ENCODE assay signal across 22 cellular contexts in the genomic region with DNA sequence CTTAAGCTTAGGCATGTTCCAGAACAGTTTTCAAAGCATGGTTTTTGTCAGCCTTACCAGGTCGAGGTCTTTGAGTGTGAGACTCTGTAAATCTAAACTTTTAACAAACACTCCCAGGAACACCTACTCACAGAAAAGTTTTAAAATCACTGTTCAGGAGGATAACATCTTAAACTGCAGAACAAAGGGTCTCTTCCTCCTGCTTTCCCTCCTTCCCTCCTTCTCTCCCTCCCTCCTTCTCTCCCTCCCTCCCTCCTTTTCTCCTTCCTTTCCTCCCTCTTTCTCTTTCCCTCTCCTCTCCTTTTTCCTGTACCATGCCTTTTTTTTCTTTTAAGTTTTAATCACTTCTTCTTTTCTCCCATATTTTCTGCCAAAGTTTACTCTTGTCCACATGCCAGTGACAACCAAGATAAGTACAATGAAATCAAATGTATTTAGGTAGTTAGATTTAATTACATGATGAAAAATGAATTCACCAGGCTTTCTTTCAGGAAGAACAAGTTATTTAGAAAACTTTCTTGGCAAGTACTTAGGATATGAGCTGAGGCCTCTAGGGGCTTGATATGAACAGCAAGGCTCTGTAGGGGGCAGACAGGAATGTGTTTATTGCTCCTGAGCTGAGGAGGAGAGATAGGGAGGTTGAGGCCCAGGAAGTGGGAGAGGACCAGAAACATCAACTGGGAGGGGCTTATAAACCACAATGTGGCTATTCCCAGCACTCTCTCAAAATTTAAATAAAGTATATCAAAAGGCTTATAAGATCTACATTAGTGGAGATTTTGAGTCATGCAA.
A peak's percentile ranks its signal among the peaks of the same experiment; 100 is the strongest.
DNase-seq lines count a peak whose midpoint lies in the region; ATAC-seq and TF ChIP-seq lines count a peak whose summit lies in the region.
"Had no signal": no experiment of that assay in that cellular context is flagged by ENCODE, and none has a peak within 500 bp of the region (broad histone marks: within the 10 kb centered on the region; RNA-seq: fewer than 3 reads in every experiment).

No MANE protein-coding gene starts in this region.

- 33 to 47% methylated on average over 1 of the region's 1 CpG for WGBS in esophagus squamous epithelium, 2 donors
- WGBS in prostate gland = 27% methylated on average over 1 of the region's 1 CpG

- peak overlapping the region; percentile 44 for H3K27ac Mint-ChIP-seq in activated T-cell treated with anti-CD3 and anti-CD28 coated beads, Interleukin-2, amount 50 U/mL, for 72 hours
- H3K27ac Mint-ChIP-seq in T-helper 17 cell = no peak overlapping the region
- H3K27ac Mint-ChIP-seq: stimulated activated memory B cell treated with anti-CD40 and anti-IgM and Interleukin-4, amounts not matched to agents 10 μg/mL and 1 μg/mL and 100 μg/mL, for 72 hours had no signal

- peaks cover 46% of the 10 kb centered on the region for H3K4me1 Mint-ChIP-seq in activated T-cell treated with anti-CD3 and anti-CD28 coated beads, Interleukin-2, amount 50 U/mL, for 72 hours (ENCODE audit: low read depth)
- peaks cover 26% of the 10 kb centered on the region for H3K4me1 Mint-ChIP-seq in T-helper 17 cell
- H3K4me1 Mint-ChIP-seq: naive B cell; stimulated activated memory B cell treated with anti-CD40 and anti-IgM and Interleukin-4, amounts not matched to agents 10 μg/mL and 1 μg/mL and 100 μg/mL, for 72 hours had no signal

- peaks cover 0 to 2% of the 10 kb centered on the region in 2 donors for H3K36me3 Mint-ChIP-seq in activated T-cell treated with anti-CD3 and anti-CD28 coated beads, Interleukin-2, amount 50 U/mL, for 72 hours (ENCODE audit: insufficient read depth in 2 of 2)
- peaks cover 2% of the 10 kb centered on the region for H3K36me3 Mint-ChIP-seq in T-helper 17 cell (ENCODE audit: low read depth)
- H3K36me3 Mint-ChIP-seq: activated naive CD4-positive, alpha-beta T cell treated with anti-CD3 and anti-CD28 coated beads, Interleukin-2, amount 10 ng/mL, durations not matched to agents 7 days and 5 days; CD4-positive, CD25-positive, alpha-beta regulatory T cell; naive B cell; stimulated activated memory B cell treated with anti-CD40 and anti-IgM and Interleukin-4, amounts not matched to agents 10 μg/mL and 1 μg/mL and 100 μg/mL, for 72 hours had no signal

- H3K4me1 ChIP-seq in esophagus squamous epithelium (peaks cover 16 to 65% (median 25%) of the 10 kb centered on the region in 3 donors), prostate gland (replicated peaks) (peaks cover 4% of the 10 kb centered on the region)
- H3K4me1 ChIP-seq: body of pancreas, thyroid gland had no signal

- TF ChIP-seq CTCF in esophagus squamous epithelium (IDR thresholded peaks at IDR 0.05) (no peak), prostate gland (IDR thresholded peaks at IDR 0.05) (no peak)

- H3K36me3 ChIP-seq in esophagus squamous epithelium = no peaks in the 10 kb centered on the region
- H3K36me3 ChIP-seq in prostate gland = no peaks in the 10 kb centered on the region
- H3K36me3 ChIP-seq: thyroid gland had no signal

- DNase-seq in activated T-cell treated with anti-CD3 and anti-CD28 coated beads, Interleukin-2, amount 50 U/mL, for 72 hours = no peak
- DNase-seq in activated T-cell treated with anti-CD3 and anti-CD28 coated beads, Interleukin-2, amount 50 U/mL, for 1 hour = no peak
- no peak for DNase-seq in T-helper 17 cell
- no peak for DNase-seq in esophagus squamous epithelium (lab: John Stamatoyannopoulos, UW)
- DNase-seq in sciatic nerve (ENCODE audit: low spot score) = no peak
- DNase-seq in NCI-H2227 treated with DMSO at 0.1 percent for 48 hours (lab: John Stamatoyannopoulos, UW) = no peak
- no peak for DNase-seq in SHP77 (lab: John Stamatoyannopoulos, UW)
- DNase-seq in prostate gland (ENCODE audit: low spot score) = no peak
- DNase-seq: activated naive CD4-positive, alpha-beta T cell treated with anti-CD3 and anti-CD28 coated beads, Interleukin-2, amount 10 ng/mL, durations not matched to agents 7 days and 5 days; activated T-cell treated with anti-CD3 and anti-CD28 coated beads for 4 hours; body of pancreas; CD4-positive, CD25-positive, alpha-beta regulatory T cell; DMS79; erythroblast; GM23248; naive B cell; NCI-H69; posterior cingulate gyrus; stimulated activated CD4-positive, alpha-beta T cell treated with anti-CD3 and anti-CD28 coated beads, Interleukin-15, amount 100 ng/mL, for 24 hours; thyroid gland had no signal

- no peak for TF ChIP-seq POLR2A in esophagus squamous epithelium (IDR thresholded peaks at IDR 0.05)
- no peak for TF ChIP-seq POLR2A in prostate gland (IDR thresholded peaks at IDR 0.05)

- no peak overlapping the region for H3K4me3 ChIP-seq in esophagus squamous epithelium
- H3K4me3 ChIP-seq in prostate gland = no peak overlapping the region
- H3K4me3 ChIP-seq: body of pancreas, GM23248, lung, thyroid gland had no signal

- H3K27me3 Mint-ChIP-seq in activated T-cell treated with anti-CD3 and anti-CD28 coated beads, Interleukin-2, amount 50 U/mL, for 72 hours (ENCODE audit: low read depth) = peaks cover 11% of the 10 kb centered on the region
- peaks cover 4% of the 10 kb centered on the region for H3K27me3 Mint-ChIP-seq in T-helper 17 cell

- H3K9me3 ChIP-seq in T-helper 17 cell (ENCODE audit: control insufficient read depth, low read length, poor library complexity, severe bottlenecking) = no peaks in the 10 kb centered on the region
- H3K9me3 ChIP-seq in esophagus squamous epithelium = no peaks in the 10 kb centered on the region
- H3K9me3 ChIP-seq in prostate gland = no peaks in the 10 kb centered on the region
- H3K9me3 ChIP-seq: body of pancreas, thyroid gland had no signal

- H3K9me3 Mint-ChIP-seq in activated T-cell treated with anti-CD3 and anti-CD28 coated beads, Interleukin-2, amount 50 U/mL, for 72 hours = peaks cover 1 to 6% of the 10 kb centered on the region in 2 donors
- H3K9me3 Mint-ChIP-seq: activated naive CD4-positive, alpha-beta T cell treated with anti-CD3 and anti-CD28 coated beads, Interleukin-2, amount 10 ng/mL, durations not matched to agents 7 days and 5 days had no signal

- ATAC-seq in activated T-cell treated with anti-CD3 and anti-CD28 coated beads, Interleukin-2, amount 50 U/mL, for 72 hours (replicated peaks in 1 of 2) = no peak
- ATAC-seq in T-helper 17 cell (no peak), sciatic nerve (peak; percentile 32)
- ATAC-seq: body of pancreas; stimulated activated memory B cell treated with anti-CD40 and anti-IgM and Interleukin-4, amounts not matched to agents 10 μg/mL and 1 μg/mL and 100 μg/mL, for 72 hours had no signal

- no peaks in the 10 kb centered on the region for H3K27me3 ChIP-seq in esophagus squamous epithelium
- H3K27me3 ChIP-seq in prostate gland (replicated peaks; ENCODE audit: insufficient read depth) = no peaks in the 10 kb centered on the region
- H3K27me3 ChIP-seq: body of pancreas, thyroid gland had no signal

- peak overlapping the region in 1 of 2 donors; percentile 8 for H3K4me3 Mint-ChIP-seq in activated T-cell treated with anti-CD3 and anti-CD28 coated beads, Interleukin-2, amount 50 U/mL, for 72 hours
- H3K4me3 Mint-ChIP-seq in T-helper 17 cell = peak overlapping the region; percentile 16
- H3K4me3 Mint-ChIP-seq: activated naive CD4-positive, alpha-beta T cell treated with anti-CD3 and anti-CD28 coated beads, Interleukin-2, amount 10 ng/mL, durations not matched to agents 7 days and 5 days; CD4-positive, CD25-positive, alpha-beta regulatory T cell; naive B cell; stimulated activated memory B cell treated with anti-CD40 and anti-IgM and Interleukin-4, amounts not matched to agents 10 μg/mL and 1 μg/mL and 100 μg/mL, for 72 hours had no signal

- intact Hi-C loops in esophagus squamous epithelium (cut with DNase I) = no loop called here
- intact Hi-C loops in sciatic nerve (cut with DNase I) = no loop called here
- intact Hi-C loops in prostate gland (cut with DNase I) = no loop called here

- H3K27ac ChIP-seq in esophagus squamous epithelium = peak overlapping the region in 3 of 4 donors; percentile 1 to 69 (median 16)
- peak overlapping the region in 1 of 2 donors; percentile 30 for H3K27ac ChIP-seq in prostate gland
- H3K27ac ChIP-seq: body of pancreas, GM23248, thyroid gland had no signal
